ENCODE assay signal across 1 cellular context in the genomic region with DNA sequence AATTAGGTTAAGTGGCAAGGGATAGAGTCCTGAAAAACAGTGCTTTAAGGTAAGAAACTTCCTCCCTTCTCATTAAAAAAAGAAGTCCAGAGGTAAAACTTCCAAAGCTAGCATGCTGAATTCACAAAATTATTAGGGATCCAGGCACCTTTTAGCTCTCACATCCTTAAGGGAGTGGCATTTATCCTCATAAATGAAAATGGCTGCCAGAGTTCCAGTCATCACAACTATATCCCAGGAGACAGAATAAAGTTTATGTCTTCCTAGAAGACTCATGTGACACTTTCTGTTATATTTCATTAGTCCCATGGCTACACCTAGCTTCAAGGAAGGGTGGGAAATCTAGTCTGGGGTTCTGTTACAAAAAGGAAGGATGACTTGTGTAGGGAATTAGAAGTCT.
TF ChIP-seq lines count a peak whose summit lies in the region.

No MANE protein-coding gene starts in this region.

TF ChIP-seq in HCT116, 20 proteins besides CTCF, POLR2A, EP300 and RAD21 (continued from another document):
- TF ChIP-seq ATF3 (IDR thresholded peaks at IDR 0.05) (no peak), TCF7L2 (IDR thresholded peaks at IDR 0.05; ENCODE audit: borderline replicate concordance, extremely low read depth, insufficient read depth, insufficient read length) (no peak), YY1 (IDR thresholded peaks at IDR 0.05; ENCODE audit: extremely low read depth, insufficient replicate concordance, low read depth, low read length) (no peak)
